1 cellular context compared by ENCODE assay signal in genomic region chr11:84236436-84236835, GRCh38.
TF ChIP-seq lines count a peak whose summit lies in the region.

No MANE protein-coding gene starts in this region.

TF ChIP-seq in GM23338, 12 proteins besides CTCF, POLR2A, EP300 and RAD21 (continued from another document):
- no peak for TF ChIP-seq REST (IDR thresholded peaks at IDR 0.05; ENCODE audit: unreplicated experiment)
- no peak for TF ChIP-seq EZH2phosphoT487 (IDR thresholded peaks at IDR 0.05; ENCODE audit: unreplicated experiment)
- TF ChIP-seq ZNF114 (CRISPR knock-in tag; IDR thresholded peaks at IDR 0.05): no peak
- no peak for TF ChIP-seq CREB1 (CRISPR knock-in tag; IDR thresholded peaks at IDR 0.05; ENCODE audit: low read depth)
TF ChIP-seq in GM23338: peak in this region for 0.
